ENCODE assay signal across 8 cellular contexts in genomic region chr19:46614114-46614701, GRCh38. TPM values are rescaled to one million over a fixed set of nuclear protein-coding genes. Genes with fewer than 3 reads are reported as not detected.
DNase-seq lines count a peak whose midpoint lies in the region; ATAC-seq and TF ChIP-seq lines count a peak whose summit lies in the region.

No MANE protein-coding gene starts in this region.

- no peaks in the 10 kb centered on the region for H3K27me3 ChIP-seq in Loucy (ENCODE audit: insufficient read depth, low read length, poor library complexity, severe bottlenecking)
- no peaks in the 10 kb centered on the region for H3K27me3 ChIP-seq in vagina

- no peaks in the 10 kb centered on the region for H3K9me2 ChIP-seq in Loucy (replicated peaks; ENCODE audit: low read depth, low read length)

- DNase-seq in GM04504 (ENCODE audit: low read depth) (peak; percentile 49), SK-N-DZ (ENCODE audit: low spot score) (peak; percentile 64), glomerular visceral epithelial cell (ENCODE audit: extremely low spot score) (peak; percentile 81), posterior vena cava (ENCODE audit: low spot score) (peak; percentile 94), vagina (ENCODE audit: extremely low spot score in 2 of 2) (no peak)
- peak; percentile 84 for DNase-seq in activated naive CD4-positive, alpha-beta T cell treated with Interleukin-2 at 50 U/mL for 16 hours

- H3K9me3 ChIP-seq in Loucy (ENCODE audit: insufficient read depth, low read depth, low read length), result no peaks in the 10 kb centered on the region
- H3K9me3 ChIP-seq in vagina, result no peaks in the 10 kb centered on the region

- H2AFZ ChIP-seq in Loucy (ENCODE audit: low read length), result 0 out of 2 replicates have a peak overlapping the region, but pooled peaks have one; percentile 41

- H3K4me1 ChIP-seq in Loucy (ENCODE audit: insufficient read depth, low read length, poor library complexity, severe bottlenecking) (peaks cover 24% of the 10 kb centered on the region), vagina (peaks cover 27% of the 10 kb centered on the region)

- no peak overlapping the region for H3K27ac ChIP-seq in vagina

- H3K4me3 ChIP-seq in Loucy (ENCODE audit: low read length, poor library complexity, severe bottlenecking), result no peak overlapping the region
- H3K4me3 ChIP-seq in vagina, result no peak overlapping the region

- H3K9ac ChIP-seq in Loucy (ENCODE audit: low read depth, low read length, poor library complexity, severe bottlenecking), result no peak overlapping the region

- H3K4me2 ChIP-seq in Loucy (ENCODE audit: low read depth, low read length, poor library complexity, severe bottlenecking), result no peak overlapping the region

- peaks cover 15% of the 10 kb centered on the region; the same call in 1 of the 2 replicates for H3K36me3 ChIP-seq in Loucy (ENCODE audit: insufficient read depth, low read length)
- H3K36me3 ChIP-seq in vagina, result peaks cover 0 to 16% of the 10 kb centered on the region in 2 donors

- no peaks in the 10 kb centered on the region for H3K79me2 ChIP-seq in Loucy (ENCODE audit: insufficient read depth, low read length)

- intact Hi-C loops in posterior vena cava (cut with DNase I), result loop anchor here (2.0 to 10.0 kb wide), 3 partner anchors 48 to 111 kb away; partner anchors contain the start of gene DACT3 (in 1 of the 2)
- intact Hi-C loops in vagina (cut with DNase I), result loop anchor here (5.0 to 10.0 kb wide), 2 partner anchors 48 to 111 kb away; partner anchors contain the start of gene DACT3

- TF ChIP-seq CTCF in Loucy (conservative IDR thresholded peaks at IDR 0.05; ENCODE audit: low read length) (peak; percentile 87), vagina (IDR thresholded peaks at IDR 0.05) (peak; percentile 80 to 92 (median 86))

- no peak for ATAC-seq in GM18517 (IDR thresholded peaks at IDR 0.05; ENCODE audit: unreplicated experiment)

- H3F3A ChIP-seq in Loucy (ENCODE audit: low read depth), result peaks cover 7% of the 10 kb centered on the region; the same call in 1 of the 2 replicates

- H4K20me1 ChIP-seq in Loucy (ENCODE audit: insufficient read depth, low read length, poor library complexity, severe bottlenecking), result no peaks in the 10 kb centered on the region

- no peak for TF ChIP-seq POLR2A in vagina (IDR thresholded peaks at IDR 0.05)

RNA-seq across cellular contexts. Expression of gene PTGIR, which starts 10.7 kb away (rescaled TPM):
- 0.15 and 0.72 TPM in 2 replicates for polyA plus RNA-seq in SK-N-DZ (2014; cell fraction: cytosol; rRNA removed)
- polyA plus RNA-seq in SK-N-DZ (2014; cell fraction: nucleus; rRNA removed), result 0.50 and 0.57 TPM in 2 replicates
- 10 to 100 TPM; 17.3 to 29.8 TPM for total RNA-seq in posterior vena cava
- 10.8 TPM for total RNA-seq in vagina

RNA-seq across cellular contexts. Expression of gene CALM3, which starts 13.1 kb away (rescaled TPM):
- 185 and 254 TPM in 2 replicates for polyA plus RNA-seq in SK-N-DZ (2014; cell fraction: cytosol; rRNA removed)
- polyA plus RNA-seq in SK-N-DZ (2014; cell fraction: nucleus; rRNA removed), result 86.7 and 103 TPM in 2 replicates
- total RNA-seq in posterior vena cava, result 100 to 1,000 TPM; 182 to 244 TPM
- total RNA-seq in vagina, result 105 TPM

RNA-seq across cellular contexts. Expression of gene GNG8, which starts 21.8 kb away (rescaled TPM):
- polyA plus RNA-seq in SK-N-DZ (2014; cell fraction: cytosol; rRNA removed), result not detected in 2 replicates
- not detected in 2 replicates for polyA plus RNA-seq in SK-N-DZ (2014; cell fraction: nucleus; rRNA removed)
- total RNA-seq in posterior vena cava (not detected), vagina (not detected)

RNA-seq across cellular contexts. Expression of gene DACT3, which starts 46.8 kb away (rescaled TPM):
- polyA plus RNA-seq in SK-N-DZ (2014; cell fraction: cytosol; rRNA removed), result 3.1 and 6.6 TPM in 2 replicates
- 3.2 and 5.7 TPM in 2 replicates for polyA plus RNA-seq in SK-N-DZ (2014; cell fraction: nucleus; rRNA removed)
- 100 to 1,000 TPM in 1 of 2 donors, 10 to 100 TPM in 1; 72.0 to 122 TPM for total RNA-seq in posterior vena cava
- 13.8 TPM for total RNA-seq in vagina

Comparison
In these comparisons a context has a peak if more than half of its experiments do, and no peak if none do; other contexts are left out.
1. DNase-seq: peak in GM04504 (single experiment), SK-N-DZ (single experiment), activated naive CD4-positive, alpha-beta T cell treated with Interleukin-2 at 50 U/mL for 16 hours (single experiment), glomerular visceral epithelial cell (single experiment) and posterior vena cava (single experiment); none in vagina (0 of 2).